19 cellular contexts compared by ENCODE assay signal in the genomic region with DNA sequence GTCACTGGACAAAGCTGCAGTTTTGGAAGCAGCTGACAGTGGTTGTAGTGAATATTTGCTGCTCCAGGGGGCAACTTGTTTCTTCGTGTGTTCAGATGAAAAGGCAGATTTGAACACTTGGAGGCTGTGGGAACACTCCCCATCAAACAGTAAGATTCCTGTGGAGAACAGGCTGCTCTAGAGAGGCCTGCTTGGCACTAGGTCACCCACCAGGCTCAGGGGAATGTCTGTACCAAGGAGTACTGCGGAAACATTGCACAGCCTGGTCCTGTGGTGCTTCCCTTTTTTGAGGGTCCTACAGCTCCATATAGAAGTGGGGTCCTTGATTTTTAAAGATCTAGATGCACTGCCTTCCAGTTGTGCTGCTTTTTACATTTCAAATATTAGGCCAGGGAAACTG.
DNase-seq lines count a peak whose midpoint lies in the region; ATAC-seq and TF ChIP-seq lines count a peak whose summit lies in the region.
"Had no signal": no experiment of that assay in that cellular context is flagged by ENCODE, and none has a peak within 500 bp of the region (broad histone marks: within the 10 kb centered on the region; RNA-seq: fewer than 3 reads in every experiment).

No MANE protein-coding gene starts in this region.

- H3K4me2 ChIP-seq in GM23338: no peak overlapping the region

- peak; percentile 61 for ATAC-seq in GM23338
- no peak for ATAC-seq in thoracic aorta (ENCODE audit: insufficient number of reproducible peaks, low FRiP score, low read depth)
- ATAC-seq in left colon: no peak
- ATAC-seq in esophagus mucosa: no peak
- ATAC-seq: Right ventricle myocardium inferior had no signal

- H3K9me2 ChIP-seq in GM23338 (ENCODE audit: insufficient read depth): 0 out of 2 replicates have a peak, but pooled peaks cover 3% of the 10 kb centered on the region

- no peaks in the 10 kb centered on the region for H3K36me3 Mint-ChIP-seq in GM23338 (ENCODE audit: low read depth)
- H3K36me3 Mint-ChIP-seq in brain: no peaks in the 10 kb centered on the region
- no peaks in the 10 kb centered on the region for H3K36me3 Mint-ChIP-seq in nephron (ENCODE audit: low read depth)
- H3K36me3 Mint-ChIP-seq: CD14-positive monocyte had no signal

- H2AFZ ChIP-seq in GM23338: no peak overlapping the region

- H3K27ac ChIP-seq in GM23338 (ENCODE audit: low read depth) (no peak overlapping the region), thoracic aorta (peak overlapping the region; percentile 9 to 30)
- H3K27ac ChIP-seq: SJSA1 had no signal

- H3K4me1 Mint-ChIP-seq in GM23338: peaks cover 30% of the 10 kb centered on the region
- H3K4me1 Mint-ChIP-seq in brain: peaks cover 31% of the 10 kb centered on the region
- H3K4me1 Mint-ChIP-seq in nephron: peaks cover 29% of the 10 kb centered on the region
- H3K4me1 Mint-ChIP-seq: B cell, CD14-positive monocyte, IgD-negative memory B cell had no signal

- H3K4me3 Mint-ChIP-seq in GM23338 (no peak overlapping the region), brain (no peak overlapping the region), nephron (no peak overlapping the region)
- H3K4me3 Mint-ChIP-seq: B cell, CD14-positive monocyte, IgD-negative memory B cell had no signal

- no peaks in the 10 kb centered on the region for H3K79me2 ChIP-seq in GM23338 (replicated peaks; ENCODE audit: insufficient read depth)

- intact Hi-C loops in left colon (cut with DNase I, micrococcal nuclease): no loop called here

- H3K4me1 ChIP-seq in GM23338 (ENCODE audit: insufficient read depth) (peaks cover 20% of the 10 kb centered on the region), thoracic aorta (ENCODE audit: control insufficient read depth in 1 of 2, low read depth in 2 of 2) (peaks cover 2 to 9% of the 10 kb centered on the region in 2 donors)
- H3K4me1 ChIP-seq: SJSA1 had no signal

- no peaks in the 10 kb centered on the region for H3K36me3 ChIP-seq in GM23338 (ENCODE audit: insufficient read depth)
- H3K36me3 ChIP-seq in thoracic aorta: no peaks in the 10 kb centered on the region
- H3K36me3 ChIP-seq: SJSA1 had no signal

- H3F3A ChIP-seq in GM23338 (replicated peaks; ENCODE audit: low read depth): no peaks in the 10 kb centered on the region

- no peaks in the 10 kb centered on the region for H4K20me1 ChIP-seq in GM23338 (replicated peaks; ENCODE audit: insufficient read depth)

- TF ChIP-seq CTCF in GM23338 (conservative IDR thresholded peaks at IDR 0.05; ENCODE audit: low read depth in 2 of 2): no peak
- TF ChIP-seq CTCF in brain (conservative IDR thresholded peaks at IDR 0.05): peak in 1 of 2 experiments; percentile 19
- TF ChIP-seq CTCF in nephron (IDR thresholded peaks at IDR 0.05; ENCODE audit: unreplicated experiment in 3 of 3): no peak
- no peak for TF ChIP-seq CTCF in thoracic aorta (IDR thresholded peaks at IDR 0.05)

- DNase-seq in GM23338 (ENCODE audit: low spot score) (no peak), thoracic aorta (ENCODE audit: low spot score) (no peak), left colon (no peak), NCI-H2029 (lab: John Stamatoyannopoulos, UW) (no peak)
- DNase-seq: DMS53, EL, GF-D8, NCI-H1417, NCI-H1694 treated with DMSO at 0.1 percent for 48 hours, NCI-H446, NCI-H526 had no signal

- H3K9me3 Mint-ChIP-seq in GM23338: no peaks in the 10 kb centered on the region
- H3K9me3 Mint-ChIP-seq in brain: no peaks in the 10 kb centered on the region
- H3K9me3 Mint-ChIP-seq in nephron: no peaks in the 10 kb centered on the region

- H3K9me3 ChIP-seq in thoracic aorta: no peaks in the 10 kb centered on the region
- H3K9me3 ChIP-seq: SJSA1 had no signal

- H3K27me3 ChIP-seq in GM23338 (ENCODE audit: insufficient read depth) (peaks cover 13% of the 10 kb centered on the region), thoracic aorta (replicated peaks; ENCODE audit: insufficient read depth) (no peaks in the 10 kb centered on the region)
- H3K27me3 ChIP-seq: SJSA1 had no signal

- H3K4me3 ChIP-seq in GM23338 (no peak overlapping the region), thoracic aorta (no peak overlapping the region)
- H3K4me3 ChIP-seq: SJSA1 had no signal

- H3K27me3 Mint-ChIP-seq in GM23338 (ENCODE audit: insufficient read depth, low read depth, poor library complexity) (peaks cover 6% of the 10 kb centered on the region), brain (peaks cover 4% of the 10 kb centered on the region), nephron (ENCODE audit: low read depth) (peaks cover 11% of the 10 kb centered on the region)

- no peak overlapping the region for H3K27ac Mint-ChIP-seq in GM23338
- H3K27ac Mint-ChIP-seq in brain: peak overlapping the region in 3 of 5 experiments; percentile 13 to 72 (median 18)
- H3K27ac Mint-ChIP-seq in nephron: peak overlapping the region; percentile 43 to 88 (median 70)
- H3K27ac Mint-ChIP-seq: B cell, CD14-positive monocyte, IgD-negative memory B cell had no signal

TF ChIP-seq in GM23338, 12 proteins besides CTCF, POLR2A, EP300 and RAD21 (continues in another document):
- no peak for TF ChIP-seq POLR2AphosphoS5 (IDR thresholded peaks at IDR 0.05; ENCODE audit: low read depth)
- no peak for TF ChIP-seq ZNF331 (CRISPR knock-in tag; IDR thresholded peaks at IDR 0.05; ENCODE audit: low read depth)
- no peak for TF ChIP-seq EZH2phosphoT487 (IDR thresholded peaks at IDR 0.05; ENCODE audit: unreplicated experiment)
- no peak for TF ChIP-seq EZH2 (IDR thresholded peaks at IDR 0.05; ENCODE audit: low read depth, unreplicated experiment)
- TF ChIP-seq, protein P1, sequence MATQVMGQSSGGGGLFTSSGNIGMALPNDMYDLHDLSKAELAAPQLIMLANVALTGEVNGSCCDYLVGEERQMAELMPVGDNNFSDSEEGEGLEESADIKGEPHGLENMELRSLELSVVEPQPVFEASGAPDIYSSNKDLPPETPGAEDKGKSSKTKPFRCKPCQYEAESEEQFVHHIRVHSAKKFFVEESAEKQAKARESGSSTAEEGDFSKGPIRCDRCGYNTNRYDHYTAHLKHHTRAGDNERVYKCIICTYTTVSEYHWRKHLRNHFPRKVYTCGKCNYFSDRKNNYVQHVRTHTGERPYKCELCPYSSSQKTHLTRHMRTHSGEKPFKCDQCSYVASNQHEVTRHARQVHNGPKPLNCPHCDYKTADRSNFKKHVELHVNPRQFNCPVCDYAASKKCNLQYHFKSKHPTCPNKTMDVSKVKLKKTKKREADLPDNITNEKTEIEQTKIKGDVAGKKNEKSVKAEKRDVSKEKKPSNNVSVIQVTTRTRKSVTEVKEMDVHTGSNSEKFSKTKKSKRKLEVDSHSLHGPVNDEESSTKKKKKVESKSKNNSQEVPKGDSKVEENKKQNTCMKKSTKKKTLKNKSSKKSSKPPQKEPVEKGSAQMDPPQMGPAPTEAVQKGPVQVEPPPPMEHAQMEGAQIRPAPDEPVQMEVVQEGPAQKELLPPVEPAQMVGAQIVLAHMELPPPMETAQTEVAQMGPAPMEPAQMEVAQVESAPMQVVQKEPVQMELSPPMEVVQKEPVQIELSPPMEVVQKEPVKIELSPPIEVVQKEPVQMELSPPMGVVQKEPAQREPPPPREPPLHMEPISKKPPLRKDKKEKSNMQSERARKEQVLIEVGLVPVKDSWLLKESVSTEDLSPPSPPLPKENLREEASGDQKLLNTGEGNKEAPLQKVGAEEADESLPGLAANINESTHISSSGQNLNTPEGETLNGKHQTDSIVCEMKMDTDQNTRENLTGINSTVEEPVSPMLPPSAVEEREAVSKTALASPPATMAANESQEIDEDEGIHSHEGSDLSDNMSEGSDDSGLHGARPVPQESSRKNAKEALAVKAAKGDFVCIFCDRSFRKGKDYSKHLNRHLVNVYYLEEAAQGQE (IDR thresholded peaks at IDR 0.05; ENCODE audit: unreplicated experiment): no peak
- TF ChIP-seq CREB1 (CRISPR knock-in tag; IDR thresholded peaks at IDR 0.05; ENCODE audit: low read depth): no peak
- TF ChIP-seq, protein P2, sequence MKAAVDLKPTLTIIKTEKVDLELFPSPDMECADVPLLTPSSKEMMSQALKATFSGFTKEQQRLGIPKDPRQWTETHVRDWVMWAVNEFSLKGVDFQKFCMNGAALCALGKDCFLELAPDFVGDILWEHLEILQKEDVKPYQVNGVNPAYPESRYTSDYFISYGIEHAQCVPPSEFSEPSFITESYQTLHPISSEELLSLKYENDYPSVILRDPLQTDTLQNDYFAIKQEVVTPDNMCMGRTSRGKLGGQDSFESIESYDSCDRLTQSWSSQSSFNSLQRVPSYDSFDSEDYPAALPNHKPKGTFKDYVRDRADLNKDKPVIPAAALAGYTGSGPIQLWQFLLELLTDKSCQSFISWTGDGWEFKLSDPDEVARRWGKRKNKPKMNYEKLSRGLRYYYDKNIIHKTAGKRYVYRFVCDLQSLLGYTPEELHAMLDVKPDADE (IDR thresholded peaks at IDR 0.05): no peak
- TF ChIP-seq NANOG (IDR thresholded peaks at IDR 0.05; ENCODE audit: borderline replicate concordance): no peak
- TF ChIP-seq JUNB (IDR thresholded peaks at IDR 0.05; ENCODE audit: unreplicated experiment): no peak
- TF ChIP-seq STAT1 (IDR thresholded peaks at IDR 0.05; ENCODE audit: unreplicated experiment): no peak
- TF ChIP-seq ZNF114 (CRISPR knock-in tag; IDR thresholded peaks at IDR 0.05): no peak
